ENCODE assay signal across 16 cellular contexts in genomic region chr14:90781876-90782275, GRCh38.
"Had no signal": no experiment of that assay in that cellular context is flagged by ENCODE, and none has a peak within 500 bp of the region (broad histone marks: within the 10 kb centered on the region; RNA-seq: fewer than 3 reads in every experiment).

No MANE protein-coding gene starts in this region.

- H3K27ac ChIP-seq: hepatocyte, neutrophil, right atrium auricular region, sigmoid colon had no signal

- H3K4me3 Mint-ChIP-seq: central memory CD8-positive, alpha-beta T cell; memory B cell; naive thymus-derived CD4-positive, alpha-beta T cell; nephron progenitor cell had no signal

- H3K9me3 Mint-ChIP-seq: central memory CD8-positive, alpha-beta T cell; memory B cell; naive thymus-derived CD4-positive, alpha-beta T cell; nephron progenitor cell had no signal

- ATAC-seq: left lobe of liver; naive thymus-derived CD4-positive, alpha-beta T cell had no signal

- H3K4me1 ChIP-seq: right atrium auricular region, sigmoid colon had no signal

- H3K4me1 Mint-ChIP-seq: central memory CD8-positive, alpha-beta T cell; memory B cell; naive thymus-derived CD4-positive, alpha-beta T cell had no signal

- H3K9me3 ChIP-seq: neutrophil, right atrium auricular region, sigmoid colon had no signal

- DNase-seq: dermis blood vessel endothelial cell; erythroblast; foreskin melanocyte; naive thymus-derived CD4-positive, alpha-beta T cell; nephron progenitor cell; sigmoid colon; stimulated activated CD4-positive, alpha-beta T cell treated with anti-CD3 and anti-CD28 coated beads, Interleukin-12 subunit alpha, Interleukin-12 subunit beta, amount 100 ng/mL, for 4 hours; stimulated activated naive CD4-positive, alpha-beta T cell treated with Interleukin-2 at 50 U/mL for 16 hours; trophoblast cell had no signal

- H3K36me3 Mint-ChIP-seq: memory B cell; naive thymus-derived CD4-positive, alpha-beta T cell had no signal

- H3K27ac Mint-ChIP-seq: memory B cell; naive thymus-derived CD4-positive, alpha-beta T cell had no signal

- H3K27me3 ChIP-seq: hepatocyte, neutrophil, right atrium auricular region, sigmoid colon had no signal

- H3K4me3 ChIP-seq: hepatocyte, right atrium auricular region, sigmoid colon, skin epidermis had no signal
